ENCODE assay signal across 14 cellular contexts in the genomic region with DNA sequence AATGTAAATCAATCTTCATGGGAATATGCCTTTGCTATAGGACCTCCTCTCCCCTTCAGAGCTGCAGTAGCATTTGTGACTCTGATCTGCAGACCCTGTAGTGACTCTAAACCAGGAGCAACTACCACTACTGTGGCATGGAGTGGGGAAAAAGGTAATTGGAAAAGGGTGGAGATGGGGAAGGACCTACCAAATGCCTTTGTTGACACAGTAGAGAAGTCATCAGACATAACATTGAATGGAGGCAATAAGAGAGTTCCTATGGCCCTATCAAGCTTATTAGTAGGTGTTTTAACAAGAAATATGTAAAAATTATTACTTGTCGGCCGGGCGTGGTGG. TPM values are rescaled to one million over a fixed set of nuclear protein-coding genes. Genes with fewer than 3 reads are reported as not detected.
DNase-seq lines count a peak whose midpoint lies in the region.
"Had no signal": no experiment of that assay in that cellular context is flagged by ENCODE, and none has a peak within 500 bp of the region (broad histone marks: within the 10 kb centered on the region; RNA-seq: fewer than 3 reads in every experiment).

No MANE protein-coding gene starts in this region.

- no peaks in the 10 kb centered on the region for H3K36me3 ChIP-seq in SK-N-MC (ENCODE audit: insufficient read depth, low read length)
- no peaks in the 10 kb centered on the region for H3K36me3 ChIP-seq in skeletal muscle tissue (ENCODE audit: control insufficient read depth in 3 of 3, insufficient read depth in 3 of 3, low read length in 3 of 3)

- H3K9ac ChIP-seq in SK-N-MC (ENCODE audit: insufficient read length) (no peak overlapping the region), skeletal muscle tissue (ENCODE audit: low read depth in 1 of 3, low read length in 3 of 3) (peak overlapping the region in 1 of 3 donors; percentile 64)

- in situ Hi-C loops in ACHN (cut with HindIII; ENCODE audit: low pct_ligation_motif_present, low pct_unique_long_range_greater_than_20kb, low sequenced_read_pairs): no loop called here

- H3K27me3 ChIP-seq in layer of hippocampus (ENCODE audit: control insufficient read depth, insufficient read depth, low read length) (no peaks in the 10 kb centered on the region), skeletal muscle tissue (ENCODE audit: control insufficient read depth in 3 of 3, insufficient read depth in 3 of 3, low read length in 3 of 3) (no peaks in the 10 kb centered on the region)

- H3K4me1 ChIP-seq in skeletal muscle tissue (ENCODE audit: control insufficient read depth in 3 of 3, insufficient read depth in 3 of 3, low read length in 3 of 3): peaks cover 34 to 46% (median 36%) of the 10 kb centered on the region in 3 donors

- H3K27ac ChIP-seq in SK-N-MC (peak overlapping the region; percentile 4; the same call in 1 of the 2 replicates), layer of hippocampus (ENCODE audit: low read depth, low read length) (peak overlapping the region; percentile 87), skeletal muscle tissue (ENCODE audit: low read depth, low read length) (peak overlapping the region; percentile 100)

- H3K9me3 Mint-ChIP-seq in T-helper 2 cell treated with Interferon-gamma antibody and Interleukin-4, amounts not matched to agents 5 μg/mL and 100 μg/mL, for 36 hours: no peaks in the 10 kb centered on the region
- H3K9me3 Mint-ChIP-seq: memory B cell had no signal

- no peak for DNase-seq in T-helper 2 cell treated with Interferon-gamma antibody and Interleukin-4, amounts not matched to agents 5 μg/mL and 100 μg/mL, for 36 hours (ENCODE audit: low spot score)
- DNase-seq in T-helper 2 cell (no peak), SK-N-MC (ENCODE audit: low read depth, low spot score) (no peak), ACHN (no peak), NCI-H510A (lab: John Stamatoyannopoulos, UW) (no peak), AG08395 (ENCODE audit: low spot score) (no peak)
- DNase-seq: 8988T; EL; Kasumi-1; NCI-H524 treated with DMSO at 0.1 percent for 48 hours; stimulated activated naive CD4-positive, alpha-beta T cell treated with Interleukin-2 at 50 U/mL for 16 hours had no signal

- peaks cover 12% of the 10 kb centered on the region for H3K36me3 Mint-ChIP-seq in T-helper 2 cell treated with Interferon-gamma antibody and Interleukin-4, amounts not matched to agents 5 μg/mL and 100 μg/mL, for 36 hours (ENCODE audit: low read depth)
- H3K36me3 Mint-ChIP-seq: memory B cell had no signal

- peak overlapping the region; percentile 35 for H3K4me3 Mint-ChIP-seq in T-helper 2 cell treated with Interferon-gamma antibody and Interleukin-4, amounts not matched to agents 5 μg/mL and 100 μg/mL, for 36 hours

- no peaks in the 10 kb centered on the region for H3K27me3 Mint-ChIP-seq in T-helper 2 cell treated with Interferon-gamma antibody and Interleukin-4, amounts not matched to agents 5 μg/mL and 100 μg/mL, for 36 hours (ENCODE audit: low read depth)
- H3K27me3 Mint-ChIP-seq: memory B cell had no signal

- peak overlapping the region; percentile 51 for H3K27ac Mint-ChIP-seq in T-helper 2 cell treated with Interferon-gamma antibody and Interleukin-4, amounts not matched to agents 5 μg/mL and 100 μg/mL, for 36 hours
- H3K27ac Mint-ChIP-seq: memory B cell had no signal

- H3K9me3 ChIP-seq in SK-N-MC (ENCODE audit: low read depth, low read length): no peaks in the 10 kb centered on the region
- H3K9me3 ChIP-seq in skeletal muscle tissue (ENCODE audit: control insufficient read depth in 3 of 3, low read length in 3 of 3): no peaks in the 10 kb centered on the region

- H3K4me3 ChIP-seq in SK-N-MC (no peak overlapping the region), skeletal muscle tissue (ENCODE audit: low read length in 3 of 3) (peak overlapping the region; percentile 7 to 54 (median 48))

- peaks cover 33% of the 10 kb centered on the region for H3K4me1 Mint-ChIP-seq in T-helper 2 cell treated with Interferon-gamma antibody and Interleukin-4, amounts not matched to agents 5 μg/mL and 100 μg/mL, for 36 hours (ENCODE audit: low read depth)

RNA-seq across cellular contexts. Expression of gene HSPA1A, which starts 4.7 kb away (rescaled TPM):
- 133 TPM for total RNA-seq in skeletal muscle tissue

RNA-seq across cellular contexts. Expression of gene HSPA1L, which starts 4.9 kb away (rescaled TPM):
- 5.2 TPM for total RNA-seq in skeletal muscle tissue

RNA-seq across cellular contexts. Expression of gene HSPA1B, which starts 7.5 kb away (rescaled TPM):
- 117 TPM for total RNA-seq in skeletal muscle tissue

RNA-seq across cellular contexts. Expression of gene LSM2, which starts 13.3 kb away (rescaled TPM):
- total RNA-seq in skeletal muscle tissue: 45.9 TPM

RNA-seq across cellular contexts. Expression of gene VARS1, which starts 24.5 kb away (rescaled TPM):
- total RNA-seq in skeletal muscle tissue: 42.3 TPM

Comparison
In these comparisons a context has a peak if more than half of its experiments do, and no peak if none do; other contexts are left out.
1. H3K27ac ChIP-seq: peak in every context shown above with its lines; median percentile 100 in skeletal muscle tissue; 87 in layer of hippocampus; 4 in SK-N-MC.